7 cellular contexts compared by ENCODE assay signal in genomic region chr11:96464695-96465307, GRCh38.
A peak's percentile ranks its signal among the peaks of the same experiment; 100 is the strongest.
DNase-seq lines count a peak whose midpoint lies in the region; ATAC-seq, FAIRE-seq and TF ChIP-seq lines count a peak whose summit lies in the region.

No MANE protein-coding gene starts in this region.

- FAIRE-seq in G401.6 (lab: Jason Lieb, UNC) (peak; percentile 79), GM12878 (lab: Jason Lieb, UNC) (peak; percentile 86)

- H3K4me3 ChIP-seq in GM12878 (no peak overlapping the region), iPS DF 6.9 (ENCODE audit: low read length) (no peak overlapping the region)

- BruUV-seq in GM12878 (replicated peaks; lab: Mats Ljungman, UMichigan), result no TSS peak

- no peaks in the 10 kb centered on the region for H3K79me2 ChIP-seq in GM12878 (ENCODE audit: control insufficient read depth, insufficient read depth, low read length)

- no peaks in the 10 kb centered on the region for H3K36me3 ChIP-seq in GM12878 (ENCODE audit: control insufficient read depth in 2 of 2, insufficient read depth in 2 of 2, low read length in 1 of 2)
- no peaks in the 10 kb centered on the region for H3K36me3 ChIP-seq in iPS DF 6.9 (ENCODE audit: control insufficient read depth, insufficient read depth, low read length)

- peak; percentile 96 for DNase-seq in NCI-H526 treated with DMSO at 0.1 percent for 48 hours (lab: John Stamatoyannopoulos, UW)
- DNase-seq in GM12878 (ENCODE audit: low read depth, low spot score), result peak; percentile 11
- DNase-seq in iPS DF 6.9 (ENCODE audit: low read depth, low spot score), result peak; percentile 35
- no peak for DNase-seq in stimulated activated naive CD8-positive, alpha-beta T cell treated with anti-CD3 and anti-CD28 coated beads, Interleukin-15, Interleukin-2, amounts not matched to agents 100 U/mL and 50 U/mL, for 24 hours

- no peak overlapping the region for H2AFZ ChIP-seq in GM12878 (ENCODE audit: control insufficient read depth, low read depth, low read length)

- no peak overlapping the region for H3K4me2 ChIP-seq in GM12878 (ENCODE audit: control insufficient read depth, insufficient read depth)

- H4K20me1 ChIP-seq in GM12878 (ENCODE audit: control insufficient read depth, insufficient read depth), result no peaks in the 10 kb centered on the region

- TF ChIP-seq EP300 in GM12878 (IDR thresholded peaks at IDR 0.05; ENCODE audit: borderline replicate concordance in 1 of 2, control insufficient read depth in 1 of 2, low read depth in 2 of 2, low read length in 2 of 2), result no peak

- in situ Hi-C loops in GM12878 (cut with MboI), result loop anchor here (5.0 kb wide), 1 partner anchor 672 kb away; no protein-coding TSS in a partner anchor

- intact Hi-C loops in GM12878 (cut with micrococcal nuclease; ENCODE audit: unreplicated experiment), result loop anchor here (1.0 kb wide), 1 partner anchor 676 kb away; no protein-coding TSS in a partner anchor

- SMC1A ChIA-PET in GM12878 (lab: Charles Lee; ENCODE audit: uncharacterized antibody, unreplicated experiment), result interaction anchor here (0.6 to 2.0 kb wide), 20 partner anchors 8 to 1618 kb away, joined by 3 to 37 read pairs (median 3); partner anchors contain the start of gene MAML2

- RAD21 ChIA-PET in GM12878 (lab: Charles Lee; ENCODE audit: unreplicated experiment), result interaction anchor here (0.7 to 3.6 kb wide), 9 partner anchors 15 to 784 kb away, joined by 3 to 34 read pairs (median 3); no protein-coding TSS in a partner anchor

- TF ChIP-seq CTCF in GM12878 (IDR thresholded peaks at IDR 0.05 in 2 of 3, conservative IDR thresholded peaks at IDR 0.05 in 1 of 3; ENCODE audit: control insufficient read depth in 2 of 3, extremely low read depth in 1 of 3, insufficient read depth in 1 of 3, low read depth in 3 of 3, low read length in 3 of 3), result peak; percentile 63 to 70 (median 64)

- H3K27me3 ChIP-seq in GM12878 (replicated peaks in 1 of 2; ENCODE audit: control insufficient read depth in 2 of 2, insufficient read depth in 2 of 2, low read length in 1 of 2) (peaks cover 0 to 3% of the 10 kb centered on the region in 2 experiments; a peak in 1 of 4 replicates), iPS DF 6.9 (ENCODE audit: control insufficient read depth, insufficient read depth, low read length) (no peaks in the 10 kb centered on the region)

- peak; percentile 81 for TF ChIP-seq RAD21 in GM12878 (IDR thresholded peaks at IDR 0.05; ENCODE audit: insufficient read depth, low read depth, low read length)

- ATAC-seq in GM21381 (IDR thresholded peaks at IDR 0.05; ENCODE audit: unreplicated experiment) (peak; percentile 71), HG03575 (IDR thresholded peaks at IDR 0.05; ENCODE audit: extremely low read depth, insufficient number of reproducible peaks, low FRiP score, unreplicated experiment) (peak; percentile 89), GM12878 (peak; percentile 96)
- ATAC-seq in stimulated activated naive CD8-positive, alpha-beta T cell treated with anti-CD3 and anti-CD28 coated beads, Interleukin-15, Interleukin-2, amounts not matched to agents 100 U/mL and 50 U/mL, for 24 hours, result peak; percentile 59

- no peak overlapping the region for H3K9ac ChIP-seq in GM12878 (ENCODE audit: control insufficient read depth, insufficient read depth, low read length)

- WGBS in GM12878 (ENCODE audit: insufficient coverage, insufficient replicate concordance, low lambda C conversion rate, missing lambda C conversion rate), result 14% methylated on average over 7 of the region's 7 CpGs
- WGBS in iPS DF 6.9 (ENCODE audit: insufficient coverage, insufficient read length), result no CpG with 5 or more reads among the region's 7 CpGs

- POLR2A ChIA-PET in GM12878 (lab: Charles Lee), result no interaction called here

- H3K4me1 ChIP-seq in GM12878 (ENCODE audit: control insufficient read depth, insufficient read depth, low read length) (no peaks in the 10 kb centered on the region), iPS DF 6.9 (ENCODE audit: control insufficient read depth, insufficient read depth, low read length) (no peaks in the 10 kb centered on the region)

- no peak for TF ChIP-seq POLR2A in GM12878 (IDR thresholded peaks at IDR 0.05; ENCODE audit: low read depth, low read length)

- H3K9me3 ChIP-seq in GM12878 (replicated peaks; ENCODE audit: control insufficient read depth, insufficient read depth, low read length), result no peaks in the 10 kb centered on the region
- no peaks in the 10 kb centered on the region for H3K9me3 ChIP-seq in iPS DF 6.9 (ENCODE audit: control insufficient read depth, insufficient read depth, low read length)

- CTCF ChIA-PET in GM12878 (lab: Yijun Ruan, JAX), result interaction anchor here (0.6 to 5.0 kb wide), 37 partner anchors 10 to 1621 kb away, joined by 3 to 75 read pairs (median 4); no protein-coding TSS in a partner anchor

- H3K27ac ChIP-seq in GM12878 (ENCODE audit: control insufficient read depth, insufficient read depth), result no peak overlapping the region
- H3K27ac ChIP-seq in iPS DF 6.9 (ENCODE audit: low read length), result no peak overlapping the region

TF ChIP-seq in GM12878, 131 proteins besides CTCF, POLR2A, EP300 and RAD21 (continues in another document):
- TF ChIP-seq RAD51 (IDR thresholded peaks at IDR 0.05), result no peak
- TF ChIP-seq SRF (IDR thresholded peaks at IDR 0.05; ENCODE audit: low read depth in 2 of 2, low read length in 2 of 2), result no peak
- no peak for TF ChIP-seq CREM (IDR thresholded peaks at IDR 0.05; ENCODE audit: low read depth)
- TF ChIP-seq JUND (IDR thresholded peaks at IDR 0.05; ENCODE audit: low read depth, low read length), result no peak
- TF ChIP-seq TARDBP (IDR thresholded peaks at IDR 0.05; ENCODE audit: borderline replicate concordance), result no peak
- 0 out of 2 replicates have a peak, but pooled peaks have one; percentile 12 for TF ChIP-seq YY1 (IDR thresholded peaks at IDR 0.05; ENCODE audit: low read depth, low read length)
- TF ChIP-seq ZBTB4 (CRISPR knock-in tag; IDR thresholded peaks at IDR 0.05), result no peak
- TF ChIP-seq RELB (IDR thresholded peaks at IDR 0.05; ENCODE audit: low read depth), result no peak
- TF ChIP-seq KLF5 (IDR thresholded peaks at IDR 0.05; ENCODE audit: partially characterized antibody), result no peak
- TF ChIP-seq EZH2 (IDR thresholded peaks at IDR 0.05; ENCODE audit: borderline replicate concordance, control insufficient read depth, low read depth, low read length), result no peak
- no peak for TF ChIP-seq IKZF2 (IDR thresholded peaks at IDR 0.05)
- TF ChIP-seq CBX5 (IDR thresholded peaks at IDR 0.05; ENCODE audit: low read depth), result no peak
- TF ChIP-seq HDAC2 (IDR thresholded peaks at IDR 0.05), result no peak
- no peak for TF ChIP-seq NR2F1 (conservative IDR thresholded peaks at IDR 0.05)
